11 cellular contexts compared by ENCODE assay signal in genomic region chr2:3480352-3481010, GRCh38. TPM values are rescaled to one million over a fixed set of nuclear protein-coding genes. Genes with fewer than 3 reads are reported as not detected.
A peak's percentile ranks its signal among the peaks of the same experiment; 100 is the strongest.
DNase-seq lines count a peak whose midpoint lies in the region; ATAC-seq and TF ChIP-seq lines count a peak whose summit lies in the region.
"Had no signal": no experiment of that assay in that cellular context is flagged by ENCODE, and none has a peak within 500 bp of the region (broad histone marks: within the 10 kb centered on the region; RNA-seq: fewer than 3 reads in every experiment).

No MANE protein-coding gene starts in this region.

- H3K4me1 ChIP-seq in heart right ventricle (peaks cover 0 to 3% (median 0%) of the 10 kb centered on the region in 9 donors), body of pancreas (peaks cover 8% of the 10 kb centered on the region)

- H3K9me3 ChIP-seq in heart right ventricle = no peaks in the 10 kb centered on the region
- no peaks in the 10 kb centered on the region for H3K9me3 ChIP-seq in body of pancreas
- H3K9me3 ChIP-seq: neutrophil, thoracic aorta had no signal

- intact Hi-C loops in Right ventricle myocardium superior (cut with DNase I) = no loop called here
- intact Hi-C loops in heart right ventricle (cut with DNase I) = no loop called here
- intact Hi-C loops in body of pancreas (cut with DNase I) = no loop called here
- intact Hi-C loops in dorsolateral prefrontal cortex (cut with DNase I) = no loop called here

- TF ChIP-seq POLR2A in body of pancreas (IDR thresholded peaks at IDR 0.05) = no peak

- peaks cover 27% of the 10 kb centered on the region for H3K36me3 Mint-ChIP-seq in stimulated activated effector memory CD8-positive, alpha-beta T cell treated with anti-CD3 and anti-CD28 coated beads, Interleukin-12 subunit alpha, Interleukin-12 subunit beta, amount 100 ng/mL, for 72 hours

- TF ChIP-seq CTCF in heart right ventricle (IDR thresholded peaks at IDR 0.05) = no peak
- no peak for TF ChIP-seq CTCF in body of pancreas (IDR thresholded peaks at IDR 0.05)
- TF ChIP-seq CTCF in dorsolateral prefrontal cortex (IDR thresholded peaks at IDR 0.05 in 54 of 56, conservative IDR thresholded peaks at IDR 0.05 in 2 of 56; ENCODE audit: low read depth in 1 of 56, partially characterized antibody in 56 of 56) = no peak

- no peaks in the 10 kb centered on the region for H3K4me1 Mint-ChIP-seq in stimulated activated effector memory CD8-positive, alpha-beta T cell treated with anti-CD3 and anti-CD28 coated beads, Interleukin-12 subunit alpha, Interleukin-12 subunit beta, amount 100 ng/mL, for 72 hours
- H3K4me1 Mint-ChIP-seq: endodermal cell had no signal

- peak overlapping the region; percentile 75 for H3K27ac Mint-ChIP-seq in stimulated activated effector memory CD8-positive, alpha-beta T cell treated with anti-CD3 and anti-CD28 coated beads, Interleukin-12 subunit alpha, Interleukin-12 subunit beta, amount 100 ng/mL, for 72 hours
- H3K27ac Mint-ChIP-seq: endodermal cell had no signal

- DNase-seq in Right ventricle myocardium superior (peak; percentile 33), heart right ventricle (no peak), NAMALWA (ENCODE audit: low spot score) (peak; percentile 36), body of pancreas (peak; percentile 46 to 87 (median 72)), dorsolateral prefrontal cortex (no peak), HUDEP-2 (lab: John Stamatoyannopoulos, UW; ENCODE audit: unreplicated experiment in 76 of 76) (no peak), RKO (ENCODE audit: low spot score) (no peak)
- DNase-seq in stimulated activated effector memory CD8-positive, alpha-beta T cell treated with anti-CD3 and anti-CD28 coated beads, Interleukin-12 subunit alpha, Interleukin-12 subunit beta, amount 100 ng/mL, for 72 hours (ENCODE audit: low spot score in 2 of 2) = no peak
- DNase-seq: endodermal cell had no signal

- H3K4me3 ChIP-seq in heart right ventricle (no peak overlapping the region), body of pancreas (no peak overlapping the region), dorsolateral prefrontal cortex (no peak overlapping the region)
- H3K4me3 ChIP-seq: thoracic aorta had no signal

- H3K9me3 Mint-ChIP-seq in stimulated activated effector memory CD8-positive, alpha-beta T cell treated with anti-CD3 and anti-CD28 coated beads, Interleukin-12 subunit alpha, Interleukin-12 subunit beta, amount 100 ng/mL, for 72 hours = no peaks in the 10 kb centered on the region

- H3K4me3 Mint-ChIP-seq in stimulated activated effector memory CD8-positive, alpha-beta T cell treated with anti-CD3 and anti-CD28 coated beads, Interleukin-12 subunit alpha, Interleukin-12 subunit beta, amount 100 ng/mL, for 72 hours = no peak overlapping the region
- H3K4me3 Mint-ChIP-seq: endodermal cell had no signal

- no peaks in the 10 kb centered on the region for H3K27me3 ChIP-seq in heart right ventricle
- no peaks in the 10 kb centered on the region for H3K27me3 ChIP-seq in body of pancreas
- H3K27me3 ChIP-seq in dorsolateral prefrontal cortex = no peaks in the 10 kb centered on the region
- H3K27me3 ChIP-seq: neutrophil had no signal

- 62 to 78% methylated on average over 7 of the region's 7 CpGs for WGBS in heart right ventricle, 2 donors
- 32 to 36% methylated on average over 7 of the region's 7 CpGs for whole genome bisulfite sequencing in body of pancreas, 2 donors

- ATAC-seq in Right ventricle myocardium superior (ENCODE audit: poor library complexity) = no peak
- no peak for ATAC-seq in heart right ventricle
- ATAC-seq in body of pancreas = peak; percentile 43
- ATAC-seq in stimulated activated effector memory CD8-positive, alpha-beta T cell treated with anti-CD3 and anti-CD28 coated beads, Interleukin-12 subunit alpha, Interleukin-12 subunit beta, amount 100 ng/mL, for 72 hours = no peak

- peaks cover 0 to 82% (median 13%) of the 10 kb centered on the region in 9 donors for H3K36me3 ChIP-seq in heart right ventricle
- H3K36me3 ChIP-seq in body of pancreas (replicated peaks in 1 of 2; ENCODE audit: insufficient read depth in 1 of 2, low read depth in 2 of 2) = peaks cover 0 to 8% of the 10 kb centered on the region in 2 donors

- H3K27ac ChIP-seq in heart right ventricle (no peak overlapping the region), body of pancreas (peak overlapping the region in 1 of 4 donors; percentile 21), dorsolateral prefrontal cortex (peak overlapping the region in 9 of 59 donors; percentile 1 to 100 (median 31))
- H3K27ac ChIP-seq: neutrophil, thoracic aorta had no signal

RNA-seq across cellular contexts. Expression of gene ADI1, which starts 38.9 kb away (rescaled TPM):
- total RNA-seq in Right ventricle myocardium superior (141 TPM), heart right ventricle (100 to 1,000 TPM; 100 to 204 (median 175) TPM), body of pancreas (10 to 100 TPM; 18.8 to 22.3 TPM), dorsolateral prefrontal cortex (10 to 100 TPM; 18.6 to 47.4 (median 29.0) TPM)
- 100 to 1,000 TPM in 1 of 2 donors, 10 to 100 TPM in 1; 49.2 to 126 TPM for polyA plus RNA-seq in heart right ventricle

Comparison
In these comparisons a context has a peak if more than half of its experiments do, and no peak if none do; other contexts are left out.
1. DNase-seq: peak in Right ventricle myocardium superior (single experiment), NAMALWA (single experiment) and body of pancreas (4 of 4); none in heart right ventricle (0 of 2), stimulated activated effector memory CD8-positive, alpha-beta T cell treated with anti-CD3 and anti-CD28 coated beads, Interleukin-12 subunit alpha, Interleukin-12 subunit beta, amount 100 ng/mL, for 72 hours (0 of 2), dorsolateral prefrontal cortex (0 of 10), HUDEP-2 (0 of 76) and RKO (single experiment).